In genomic region chr5:130109152-130109551, GRCh38 we compare ENCODE assay signal across 8 cellular contexts.
DNase-seq lines count a peak whose midpoint lies in the region; ATAC-seq and TF ChIP-seq lines count a peak whose summit lies in the region.

No MANE protein-coding gene starts in this region.

- H3K4me3 ChIP-seq in left ventricle myocardium inferior, result no peak overlapping the region

- H3K9me3 Mint-ChIP-seq in endothelial cell (ENCODE audit: unreplicated experiment), result no peaks in the 10 kb centered on the region

- peak; percentile 50 for TF ChIP-seq CTCF in left ventricle myocardium inferior (IDR thresholded peaks at IDR 0.05; ENCODE audit: borderline replicate concordance)
- TF ChIP-seq CTCF in endothelial cell (IDR thresholded peaks at IDR 0.05; ENCODE audit: unreplicated experiment), result peak; percentile 64

- intact Hi-C loops in left ventricle myocardium inferior (cut with micrococcal nuclease), result no loop called here
- intact Hi-C loops in left ventricle myocardium superior (cut with micrococcal nuclease), result no loop called here

- no peaks in the 10 kb centered on the region for H3K4me1 ChIP-seq in left ventricle myocardium inferior

- no peaks in the 10 kb centered on the region for H3K4me1 Mint-ChIP-seq in endothelial cell (ENCODE audit: unreplicated experiment)

- DNase-seq in left ventricle myocardium inferior, result no peak
- DNase-seq in left ventricle myocardium superior, result no peak
- peak; percentile 44 for DNase-seq in NCI-H82 (lab: John Stamatoyannopoulos, UW)
- no peak for DNase-seq in endothelial cell (ENCODE audit: low spot score)
- DNase-seq in pons (ENCODE audit: low spot score), result peak; percentile 55
- DNase-seq in NK-92 treated with Interleukin-12 subunit alpha and Interleukin-12 subunit beta, amount 100 ng/mL, for 24 hours (lab: John Stamatoyannopoulos, UW), result no peak

- no peaks in the 10 kb centered on the region for H3K36me3 ChIP-seq in left ventricle myocardium inferior

- no peak overlapping the region for H3K27ac ChIP-seq in left ventricle myocardium inferior (replicated peaks)

- H3K27ac Mint-ChIP-seq in endothelial cell (ENCODE audit: unreplicated experiment), result no peak overlapping the region

- no peak overlapping the region for H3K4me3 Mint-ChIP-seq in endothelial cell (ENCODE audit: unreplicated experiment)

- H3K36me3 Mint-ChIP-seq in endothelial cell (ENCODE audit: low read depth, unreplicated experiment), result no peaks in the 10 kb centered on the region

- no peaks in the 10 kb centered on the region for H3K27me3 Mint-ChIP-seq in endothelial cell (ENCODE audit: unreplicated experiment)

- no peak for ATAC-seq in left ventricle myocardium superior
- ATAC-seq in HG02759 (IDR thresholded peaks at IDR 0.05; ENCODE audit: unreplicated experiment), result peak; percentile 65
- ATAC-seq in HG02970 (IDR thresholded peaks at IDR 0.05; ENCODE audit: low FRiP score, unreplicated experiment), result no peak

- no peaks in the 10 kb centered on the region for H3K9me3 ChIP-seq in left ventricle myocardium inferior (replicated peaks)

- no peaks in the 10 kb centered on the region for H3K27me3 ChIP-seq in left ventricle myocardium inferior (ENCODE audit: low read depth)

Comparison
In these comparisons a context has a peak if more than half of its experiments do, and no peak if none do; other contexts are left out.
1. DNase-seq: peak in NCI-H82 (single experiment) and pons (single experiment); none in left ventricle myocardium inferior (single experiment), left ventricle myocardium superior (single experiment), endothelial cell (single experiment) and NK-92 treated with Interleukin-12 subunit alpha and Interleukin-12 subunit beta, amount 100 ng/mL, for 24 hours (single experiment).